8 cellular contexts compared by ENCODE assay signal in genomic region chr1:88877382-88877825, GRCh38. TPM values are rescaled to one million over a fixed set of nuclear protein-coding genes. Genes with fewer than 3 reads are reported as not detected.
DNase-seq lines count a peak whose midpoint lies in the region; ATAC-seq, FAIRE-seq and TF ChIP-seq lines count a peak whose summit lies in the region.

No MANE protein-coding gene starts in this region.

- TF ChIP-seq CTCF in GM10248 (IDR thresholded peaks at IDR 0.05; ENCODE audit: control extremely low read depth, extremely low read depth, low read depth, missing control alignments) = peak; percentile 49
- peak in 1 of 3 experiments; percentile 42 for TF ChIP-seq CTCF in keratinocyte (optimal IDR thresholded peaks at IDR 0.05 in 1 of 3, IDR thresholded peaks at IDR 0.05 in 1 of 3, conservative IDR thresholded peaks at IDR 0.05 in 1 of 3; ENCODE audit: extremely low read depth in 1 of 3, insufficient read depth in 2 of 3, low read length in 3 of 3)
- TF ChIP-seq CTCF in upper lobe of right lung (IDR thresholded peaks at IDR 0.05) = peak; percentile 58

- H3K36me3 ChIP-seq in keratinocyte (ENCODE audit: control insufficient read depth in 2 of 2, extremely low read depth in 1 of 2, insufficient read depth in 2 of 2, low read length in 2 of 2) (peaks cover 0 to 6% of the 10 kb centered on the region in 2 experiments), upper lobe of right lung (peaks cover 23% of the 10 kb centered on the region)

- DNase-seq in GM10248 (ENCODE audit: extremely low spot score) (no peak), M059J (ENCODE audit: low read depth) (peak; percentile 35), amniotic epithelial cell (ENCODE audit: low read depth) (peak; percentile 36), keratinocyte (ENCODE audit: low read depth, low spot score) (no peak), upper lobe of right lung (no peak)
- DNase-seq in activated CD8-positive, alpha-beta memory T cell treated with anti-CD3 and anti-CD28 coated beads, Interleukin-2, amount 50 U/mL, for 48 hours = no peak

- H3K79me2 ChIP-seq in keratinocyte (ENCODE audit: control insufficient read depth, insufficient read depth, low read length) = peaks cover 61% of the 10 kb centered on the region

- no peak overlapping the region for H3K4me2 ChIP-seq in keratinocyte (ENCODE audit: control insufficient read depth, extremely low read depth, insufficient read depth, low read depth, low read length)

- dilution Hi-C loops in keratinocyte (cut with MboI; ENCODE audit: extremely low pct_ligation_motif_present, low sequenced_read_pairs) = no loop called here

- H3K9ac ChIP-seq in keratinocyte (ENCODE audit: control insufficient read depth, extremely low read depth, insufficient read depth, low read length) = peak overlapping the region; percentile 14

- POLR2A ChIA-PET in GM10248 (lab: Yijun Ruan, JAX) = interaction anchor here (2.1 kb wide), 1 partner anchor 14 kb away, joined by 7 read pairs; the partner anchor contains the start of gene GTF2B

- peaks cover 10% of the 10 kb centered on the region for H3K4me1 ChIP-seq in keratinocyte (ENCODE audit: control insufficient read depth, extremely low read depth, insufficient read depth, low read length)
- H3K4me1 ChIP-seq in upper lobe of right lung = peaks cover 30% of the 10 kb centered on the region

- no peaks in the 10 kb centered on the region for H4K20me1 ChIP-seq in keratinocyte (ENCODE audit: control insufficient read depth, extremely low read depth, insufficient read depth, low read length)

- H3K9me3 ChIP-seq in keratinocyte (ENCODE audit: control insufficient read depth, low read depth, low read length) = no peaks in the 10 kb centered on the region
- H3K9me3 ChIP-seq in upper lobe of right lung = no peaks in the 10 kb centered on the region

- H3K9me1 ChIP-seq in keratinocyte (ENCODE audit: control insufficient read depth, extremely low read depth, insufficient read depth, low read length) = no peaks in the 10 kb centered on the region

- no peaks in the 10 kb centered on the region for H3K27me3 ChIP-seq in keratinocyte (ENCODE audit: control insufficient read depth, extremely low read depth, insufficient read depth, low read length)
- no peaks in the 10 kb centered on the region for H3K27me3 ChIP-seq in upper lobe of right lung

- peak overlapping the region; percentile 69 for H3K27ac ChIP-seq in keratinocyte (ENCODE audit: control insufficient read depth, insufficient read depth, low read length)
- H3K27ac ChIP-seq in upper lobe of right lung = no peak overlapping the region

- ATAC-seq in upper lobe of right lung (no peak), GM18519 (IDR thresholded peaks at IDR 0.05; ENCODE audit: low FRiP score, unreplicated experiment) (no peak), GM19452 (IDR thresholded peaks at IDR 0.05; ENCODE audit: unreplicated experiment) (no peak)

- CTCF ChIA-PET in GM10248 (lab: Yijun Ruan, JAX) = interaction anchor here (0.7 to 6.1 kb wide), 27 partner anchors 8 to 697 kb away, joined by 3 to 142 read pairs (median 4); partner anchors contain the start of genes GTF2B and PKN2

- H2AFZ ChIP-seq in keratinocyte (ENCODE audit: control insufficient read depth, low read length) = no peak overlapping the region

- FAIRE-seq in keratinocyte (lab: Jason Lieb, UNC) = no peak

- intact Hi-C loops in upper lobe of right lung (cut with DNase I) = no loop called here

- H3K4me3 ChIP-seq in keratinocyte (ENCODE audit: control insufficient read depth in 2 of 3, extremely low read depth in 1 of 3, insufficient read depth in 2 of 3, low read depth in 1 of 3, low read length in 3 of 3) (no peak overlapping the region), upper lobe of right lung (no peak overlapping the region)

RNA-seq across cellular contexts. Expression of gene GTF2B, which starts 14.0 kb away (rescaled TPM):
- total RNA-seq in M059J (2014; rRNA removed; shearing (Covaris generic)) = 51.2 and 53.3 TPM in 2 replicates
- polyA plus RNA-seq in keratinocyte = 41.4 to 63.8 TPM (median 42.1 TPM) in 3 replicates
- 107 TPM for polyA plus RNA-seq in keratinocyte (2011; ENCODE audit: low read depth)
- 23.4 and 47.0 TPM in 2 replicates for polyA plus RNA-seq in keratinocyte (2011; cell fraction: cytosol; rRNA removed)
- polyA plus RNA-seq in keratinocyte (2011; cell fraction: nucleus; rRNA removed) = 38.7 and 50.6 TPM in 2 replicates
- polyA plus RNA-seq in keratinocyte (2012; ENCODE audit: low replicate concordance) = 30.4 and 52.4 TPM in 2 replicates
- 6.0 to 30.8 TPM (median 19.9 TPM) in 3 replicates for polyA minus RNA-seq in keratinocyte
- 31.7 TPM for polyA minus RNA-seq in keratinocyte (2011; cell fraction: cytosol; rRNA and poly(A)+ RNA removed)
- polyA minus RNA-seq in keratinocyte (2011; cell fraction: nucleus; rRNA and poly(A)+ RNA removed) = 17.5 and 23.7 TPM in 2 replicates
- total RNA-seq in upper lobe of right lung = 20.8 TPM

Comparison
In these comparisons a context has a peak if more than half of its experiments do, and no peak if none do; other contexts are left out.
1. DNase-seq: peak in M059J (single experiment) and amniotic epithelial cell (single experiment); none in GM10248 (single experiment), keratinocyte (single experiment), upper lobe of right lung (single experiment) and activated CD8-positive, alpha-beta memory T cell treated with anti-CD3 and anti-CD28 coated beads, Interleukin-2, amount 50 U/mL, for 48 hours (single experiment).